10 cellular contexts compared by ENCODE assay signal in genomic region chr19:53900191-53900860, GRCh38. TPM values are rescaled to one million over a fixed set of nuclear protein-coding genes. Genes with fewer than 3 reads are reported as not detected.
"Had no signal": no experiment of that assay in that cellular context is flagged by ENCODE, and none has a peak within 500 bp of the region (broad histone marks: within the 10 kb centered on the region; RNA-seq: fewer than 3 reads in every experiment).

No MANE protein-coding gene starts in this region.

- H3K9ac ChIP-seq: GM23248 had no signal

- ATAC-seq: HCT116, HepG2 had no signal

- H3K4me3 ChIP-seq: GM23248, HAP-1 had no signal

- H3K4me3 Mint-ChIP-seq: HFFc6, IgD-negative memory B cell had no signal

- H3K27ac ChIP-seq: GM23248, HL-60 had no signal

- H3K9me3 Mint-ChIP-seq: HFFc6 had no signal

- H3K27ac Mint-ChIP-seq: HFFc6 had no signal

- H3K36me3 ChIP-seq: HAP-1 had no signal

- DNase-seq: GM23248, GOT3, HFFc6, KBM-7 had no signal

- H2AFZ ChIP-seq: GM23248 had no signal

- H3K9me3 ChIP-seq: HAP-1 had no signal

- H3K4me1 ChIP-seq: HAP-1 had no signal

RNA-seq across cellular contexts. Expression of gene CACNG7, which starts 8.8 kb away (rescaled TPM):
- total RNA-seq: GM23248, HepG2, HT1080 had no signal
- polyA plus RNA-seq: GM23248, HepG2, IgD-negative memory B cell had no signal

RNA-seq across cellular contexts. Expression of gene PRKCG, which starts 18.3 kb away (rescaled TPM):
- total RNA-seq: GM23248, HT1080 had no signal
- polyA plus RNA-seq: GM23248, IgD-negative memory B cell had no signal
